26 cellular contexts compared by ENCODE assay signal in genomic region chr10:126661356-126661755, GRCh38. TPM values are rescaled to one million over a fixed set of nuclear protein-coding genes. Genes with fewer than 3 reads are reported as not detected.
"Had no signal": no experiment of that assay in that cellular context is flagged by ENCODE, and none has a peak within 500 bp of the region (broad histone marks: within the 10 kb centered on the region; RNA-seq: fewer than 3 reads in every experiment).

No MANE protein-coding gene starts in this region.

- DNase-seq: cortex of kidney; effector memory CD8-positive, alpha-beta T cell; foreskin keratinocyte; immature natural killer cell; left cardiac atrium; left ventricle myocardium inferior; naive thymus-derived CD8-positive, alpha-beta T cell; posterior cingulate gyrus; stimulated activated CD4-positive, alpha-beta T cell treated with anti-CD3 and anti-CD28 coated beads, Interleukin-12 subunit alpha, Interleukin-12 subunit beta, amount 100 ng/mL, for 4 hours; stimulated activated CD4-positive, alpha-beta T cell treated with anti-CD3 and anti-CD28 coated beads, Interleukin-2, amount 100 ng/mL, for 48 hours; stimulated activated naive CD8-positive, alpha-beta T cell treated with anti-CD3 and anti-CD28 coated beads, Interleukin-15, Interleukin-2, amounts not matched to agents 100 U/mL and 50 U/mL, for 24 hours; testis; upper lobe of right lung had no signal

- ATAC-seq: effector memory CD8-positive, alpha-beta T cell; foreskin keratinocyte; left cardiac atrium; naive thymus-derived CD8-positive, alpha-beta T cell; sciatic nerve; stimulated activated naive CD8-positive, alpha-beta T cell treated with anti-CD3 and anti-CD28 coated beads, Interleukin-15, Interleukin-2, amounts not matched to agents 100 U/mL and 50 U/mL, for 24 hours; upper lobe of right lung had no signal

- H3K36me3 ChIP-seq: esophagus muscularis mucosa, left ventricle myocardium inferior, neutrophil, tibial nerve, upper lobe of right lung, vagina had no signal

- H3K4me3 ChIP-seq: esophagus muscularis mucosa, left ventricle myocardium inferior, lung, skin epidermis, testis, tibial nerve, upper lobe of right lung, vagina had no signal

- H3K27ac ChIP-seq: epithelial cell of prostate, esophagus muscularis mucosa, foreskin keratinocyte, neutrophil, testis, tibial nerve, upper lobe of right lung, vagina had no signal

- FAIRE-seq: keratinocyte had no signal

- H3K4me1 ChIP-seq: foreskin keratinocyte, testis, upper lobe of right lung, vagina had no signal

- H3K9me3 ChIP-seq: esophagus muscularis mucosa, left ventricle myocardium inferior, neutrophil, testis, tibial nerve, upper lobe of right lung, vagina had no signal

- H3K27me3 ChIP-seq: esophagus muscularis mucosa, foreskin keratinocyte, neutrophil, testis, tibial nerve, upper lobe of right lung, vagina had no signal

RNA-seq across cellular contexts. Expression of gene C10orf90, which starts 9.1 kb away (rescaled TPM):
- total RNA-seq: chondrocyte; foreskin keratinocyte; left ventricle myocardium inferior; lung; mononuclear cell; naive thymus-derived CD8-positive, alpha-beta T cell; pulmonary artery endothelial cell; sciatic nerve; tibial nerve; upper lobe of right lung; vagina had no signal
- polyA plus RNA-seq: foreskin keratinocyte; immature natural killer cell; keratinocyte; lung; naive thymus-derived CD8-positive, alpha-beta T cell; neural cell had no signal
